8 cellular contexts compared by ENCODE assay signal in the genomic region with DNA sequence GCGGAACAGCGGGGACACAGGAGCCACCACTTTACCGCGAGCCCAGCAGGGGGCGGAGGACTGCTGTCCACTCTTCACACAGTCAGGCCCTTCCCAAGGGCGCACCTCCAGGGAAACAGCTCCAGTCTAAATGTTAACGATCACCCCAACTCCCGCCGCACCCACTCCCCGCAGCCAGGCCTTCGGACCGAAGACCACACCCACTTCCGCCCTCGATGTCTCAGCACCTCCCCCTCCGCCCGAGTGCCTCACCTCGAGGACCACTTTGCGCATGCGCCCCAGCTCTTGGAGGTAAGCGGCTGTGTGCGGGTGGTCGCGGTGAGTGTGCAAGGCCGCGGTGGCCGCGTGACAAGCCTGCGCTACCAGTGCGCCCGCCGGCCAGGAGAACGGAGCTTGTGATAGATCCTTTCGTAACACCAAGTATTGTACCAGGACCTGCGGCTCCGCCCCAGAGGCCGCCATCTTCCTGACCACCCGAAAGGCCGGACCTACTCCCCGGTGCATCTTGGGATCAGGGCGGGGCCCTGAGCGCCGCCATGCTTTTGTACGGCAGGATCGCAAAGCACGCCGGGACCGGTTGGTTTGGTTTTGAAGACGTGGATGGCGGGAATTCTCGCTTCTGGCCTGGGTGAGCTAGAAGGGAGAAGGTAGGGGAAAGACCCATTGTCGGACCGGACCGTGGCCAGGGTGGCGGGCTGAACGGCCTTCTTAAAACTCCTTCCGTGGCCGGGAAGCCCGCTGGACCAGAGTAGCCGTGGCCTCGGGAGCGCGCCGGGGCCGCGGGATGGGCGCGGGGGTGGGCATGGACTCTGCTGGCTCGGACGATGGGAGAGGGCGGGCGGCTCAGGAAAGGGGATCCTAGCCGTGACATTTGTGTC. TPM values are rescaled to one million over a fixed set of nuclear protein-coding genes. Genes with fewer than 3 reads are reported as not detected.
DNase-seq lines count a peak whose midpoint lies in the region; ATAC-seq and TF ChIP-seq lines count a peak whose summit lies in the region.

A gene with protein sequence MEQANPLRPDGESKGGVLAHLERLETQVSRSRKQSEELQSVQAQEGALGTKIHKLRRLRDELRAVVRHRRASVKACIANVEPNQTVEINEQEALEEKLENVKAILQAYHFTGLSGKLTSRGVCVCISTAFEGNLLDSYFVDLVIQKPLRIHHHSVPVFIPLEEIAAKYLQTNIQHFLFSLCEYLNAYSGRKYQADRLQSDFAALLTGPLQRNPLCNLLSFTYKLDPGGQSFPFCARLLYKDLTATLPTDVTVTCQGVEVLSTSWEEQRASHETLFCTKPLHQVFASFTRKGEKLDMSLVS (plus strand): TSS at position 552 of the 878 bp plus-strand sequence. CDS start 495 bp downstream, outside the sequence.
A gene with protein sequence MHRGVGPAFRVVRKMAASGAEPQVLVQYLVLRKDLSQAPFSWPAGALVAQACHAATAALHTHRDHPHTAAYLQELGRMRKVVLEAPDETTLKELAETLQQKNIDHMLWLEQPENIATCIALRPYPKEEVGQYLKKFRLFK (minus strand): TSS at position 518 of the 878 bp plus-strand sequence. CDS start 14 bp downstream, at position 504.

- no peaks in the 10 kb centered on the region for H3K36me3 ChIP-seq in Caco-2 (ENCODE audit: control insufficient read depth, insufficient read depth, low read length)
- no peaks in the 10 kb centered on the region for H3K36me3 ChIP-seq in effector memory CD4-positive, alpha-beta T cell (ENCODE audit: control insufficient read depth, insufficient read depth, low read length)

- ATAC-seq in GM21360 (IDR thresholded peaks at IDR 0.05; ENCODE audit: unreplicated experiment): peak; percentile 85

- H3K9me3 ChIP-seq in Caco-2: no peaks in the 10 kb centered on the region
- H3K9me3 ChIP-seq in effector memory CD4-positive, alpha-beta T cell (ENCODE audit: control insufficient read depth, low read length): no peaks in the 10 kb centered on the region

- TF ChIP-seq CTCF in Caco-2 (IDR thresholded peaks at IDR 0.05; ENCODE audit: insufficient read depth in 1 of 2, low read depth in 1 of 2, low read length in 1 of 2, severe bottlenecking in 1 of 2, unreplicated experiment in 1 of 2): peak; percentile 82 to 92

- POLR2A ChIA-PET in Caco-2 (lab: Charles Lee): interaction anchor here (0.6 to 1.7 kb wide), 10 partner anchors 12 to 670 kb away, joined by 3 to 6 read pairs (median 3); no protein-coding TSS in a partner anchor
- POLR2A ChIA-PET in activated CD8-positive, alpha-beta memory T cell treated with anti-CD3 and anti-CD28 coated beads for 36 hours (lab: Charles Lee): interaction anchor here (0.8 kb wide), 1 partner anchor 134 kb away, joined by 3 read pairs; no protein-coding TSS in a partner anchor

- H3K27ac ChIP-seq in effector memory CD4-positive, alpha-beta T cell (ENCODE audit: insufficient read depth, low read length, poor library complexity, severe bottlenecking): peak within 1 kb of the TSS; percentile 96

- intact Hi-C loops in Caco-2 (cut with micrococcal nuclease; ENCODE audit: unreplicated experiment): loop anchor here (1.0 to 2.0 kb wide), 7 partner anchors 14 to 383 kb away; a partner anchor contains a TSS

- H3K27me3 Mint-ChIP-seq in Caco-2 (ENCODE audit: insufficient read depth, unreplicated experiment): no peaks in the 10 kb centered on the region

- peaks cover 27% of the 10 kb centered on the region for H3K4me1 Mint-ChIP-seq in Caco-2 (ENCODE audit: low read depth, unreplicated experiment)

- peak within 1 kb of the TSS; percentile 78 for H3K4me3 ChIP-seq in Caco-2 (ENCODE audit: low read depth, low read length)
- peak within 1 kb of the TSS; percentile 97 for H3K4me3 ChIP-seq in effector memory CD4-positive, alpha-beta T cell (ENCODE audit: insufficient read depth, low read depth, low read length, poor library complexity, severe bottlenecking)

- no peaks in the 10 kb centered on the region for H3K9me3 Mint-ChIP-seq in Caco-2 (ENCODE audit: unreplicated experiment)

- H3K4me3 Mint-ChIP-seq in Caco-2 (ENCODE audit: unreplicated experiment): peak within 1 kb of the TSS; percentile 95

- H3K4me1 ChIP-seq in Caco-2: peaks cover 24% of the 10 kb centered on the region
- H3K4me1 ChIP-seq in effector memory CD4-positive, alpha-beta T cell (ENCODE audit: control insufficient read depth, insufficient read depth, low read length, poor library complexity, severe bottlenecking): peaks cover 4% of the 10 kb centered on the region

- peaks cover 34% of the 10 kb centered on the region for H3K36me3 Mint-ChIP-seq in Caco-2 (ENCODE audit: insufficient read depth, unreplicated experiment)

- DNase-seq in Caco-2: peak; percentile 98 to 99
- DNase-seq in HT1080 (ENCODE audit: low read depth): peak; percentile 96
- DNase-seq in NOMO-1 (lab: John Stamatoyannopoulos, UW; ENCODE audit: unreplicated experiment in 2 of 2): peak; percentile 96 to 97
- peak; percentile 85 to 91 (median 91) for DNase-seq in effector memory CD4-positive, alpha-beta T cell
- DNase-seq in medulla oblongata (ENCODE audit: extremely low spot score): peak; percentile 97
- peak; percentile 90 for DNase-seq in stimulated activated CD8-positive, alpha-beta memory T cell treated with anti-CD3 and anti-CD28 coated beads, Interleukin-12 subunit alpha, Interleukin-12 subunit beta, amount 100 ng/mL, for 1 hour (ENCODE audit: low read depth)

- BruUV-seq in Caco-2 (replicated peaks; lab: Mats Ljungman, UMichigan): no TSS peak

- CTCF ChIA-PET in Caco-2 (lab: Charles Lee): interaction anchor here (0.6 to 3.3 kb wide), 27 partner anchors 13 to 866 kb away, joined by 3 to 30 read pairs (median 4); a partner anchor contains a TSS
- CTCF ChIA-PET in activated CD8-positive, alpha-beta memory T cell treated with anti-CD3 and anti-CD28 coated beads for 36 hours (lab: Charles Lee): interaction anchor here (0.9 to 1.5 kb wide), 3 partner anchors 34 to 358 kb away, joined by 3 to 10 read pairs (median 4); a partner anchor contains a TSS

- H3K27ac Mint-ChIP-seq in Caco-2 (ENCODE audit: unreplicated experiment): peak within 1 kb of the TSS; percentile 99

- no peaks in the 10 kb centered on the region for H3K27me3 ChIP-seq in Caco-2 (replicated peaks; ENCODE audit: control insufficient read depth, insufficient read depth, low read length)
- no peaks in the 10 kb centered on the region for H3K27me3 ChIP-seq in effector memory CD4-positive, alpha-beta T cell (replicated peaks; ENCODE audit: control insufficient read depth, insufficient read depth, low read length, poor library complexity, severe bottlenecking)

RNA-seq across cellular contexts. Expression of the first gene that starts in this region (rescaled TPM):
- 54.8 and 58.3 TPM in 2 replicates for total RNA-seq in Caco-2 (2022)
- 46.5 and 49.4 TPM in 2 replicates for total RNA-seq in HT1080 (2014; rRNA removed; shearing (Covaris generic))
- 18.4 and 26.3 TPM in 2 replicates for polyA plus RNA-seq in HT1080 (2015; cell fraction: cytosol; rRNA removed)
- 34.0 and 42.4 TPM in 2 replicates for polyA plus RNA-seq in HT1080 (2015; cell fraction: nucleus; rRNA removed)
- total RNA-seq in activated CD8-positive, alpha-beta memory T cell treated with anti-CD3 and anti-CD28 coated beads for 36 hours: 10 to 100 TPM; 47.5 to 49.6 TPM

RNA-seq across cellular contexts. Expression of the second gene that starts in this region (rescaled TPM):
- total RNA-seq in Caco-2 (2022): 49.4 and 52.8 TPM in 2 replicates
- 48.4 and 53.5 TPM in 2 replicates for total RNA-seq in HT1080 (2014; rRNA removed; shearing (Covaris generic))
- 24.0 and 44.6 TPM in 2 replicates for polyA plus RNA-seq in HT1080 (2015; cell fraction: cytosol; rRNA removed)
- polyA plus RNA-seq in HT1080 (2015; cell fraction: nucleus; rRNA removed): 6.9 and 13.6 TPM in 2 replicates
- total RNA-seq in activated CD8-positive, alpha-beta memory T cell treated with anti-CD3 and anti-CD28 coated beads for 36 hours: 10 to 100 TPM; 24.5 to 27.1 TPM

Comparison
In these comparisons a context has a peak if more than half of its experiments do, and no peak if none do; other contexts are left out.
1. Peak in every context shown above with its lines: DNase-seq, ATAC-seq, H3K4me3 ChIP-seq and H3K27ac ChIP-seq.